In the genomic region with DNA sequence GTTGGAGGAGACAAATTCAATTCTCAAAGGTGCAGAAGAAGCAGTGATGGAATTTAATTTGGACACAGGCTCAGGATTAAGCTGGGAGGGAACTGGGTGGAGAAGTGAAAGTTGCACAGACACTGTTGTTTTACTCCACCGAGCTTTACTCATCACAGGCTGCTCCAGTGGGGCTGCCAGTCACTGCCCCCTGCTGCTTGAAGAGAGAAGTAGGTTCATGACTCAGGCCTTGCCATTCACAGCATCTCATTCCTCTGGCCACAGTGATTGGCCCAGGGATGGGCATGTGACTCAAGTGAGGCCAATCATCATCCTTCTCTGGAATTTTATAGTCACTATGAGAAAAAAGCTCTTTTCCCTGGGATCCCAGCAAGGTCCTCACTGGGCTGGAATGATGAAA, we compare ENCODE assay signal across 8 cellular contexts. TPM values are rescaled to one million over a fixed set of nuclear protein-coding genes. Genes with fewer than 3 reads are reported as not detected.
DNase-seq lines count a peak whose midpoint lies in the region; ATAC-seq and TF ChIP-seq lines count a peak whose summit lies in the region.

No MANE protein-coding gene starts in this region.

- intact Hi-C loops in uterus (cut with DNase I; ENCODE audit: low total_unique reads) = no loop called here

- H3K4me1 ChIP-seq in Karpas-422 (ENCODE audit: low read length) (peaks cover 11% of the 10 kb centered on the region), cardiac muscle cell (ENCODE audit: low read depth) (no peaks in the 10 kb centered on the region), uterus (no peaks in the 10 kb centered on the region)

- peak overlapping the region; percentile 31; the same call in 1 of the 2 replicates for H3K4me3 ChIP-seq in Karpas-422 (ENCODE audit: low read length)
- no peak overlapping the region for H3K4me3 ChIP-seq in cardiac muscle cell
- no peak overlapping the region for H3K4me3 ChIP-seq in uterus

- no peaks in the 10 kb centered on the region for H3K36me3 ChIP-seq in Karpas-422 (ENCODE audit: insufficient read depth, low read length)
- no peaks in the 10 kb centered on the region for H3K36me3 ChIP-seq in cardiac muscle cell
- H3K36me3 ChIP-seq in uterus = no peaks in the 10 kb centered on the region

- no peaks in the 10 kb centered on the region for H3K79me2 ChIP-seq in Karpas-422 (ENCODE audit: low read length)

- DNase-seq in ELR (ENCODE audit: low read depth) = peak; percentile 54
- peak; percentile 92 for DNase-seq in Karpas-422
- peak; percentile 41 for DNase-seq in activated CD4-positive, alpha-beta T cell treated with anti-CD3 and anti-CD28 coated beads, Interleukin-2, amount 50 U/mL, for 1 hour
- DNase-seq in cardiac muscle cell (ENCODE audit: low read depth in 1 of 2, low spot score in 1 of 2) = peak in 1 of 2 donors; percentile 9
- peak in 2 of 3 experiments; percentile 21 to 37 for DNase-seq in stimulated activated CD4-positive, alpha-beta T cell treated with anti-CD3 and anti-CD28 coated beads, TNF-alpha, amount 100 ng/mL, for 4 hours (ENCODE audit: low read depth in 3 of 3)
- no peak for DNase-seq in uterus
- DNase-seq in NCI-H774 (lab: John Stamatoyannopoulos, UW) = no peak

- no peaks in the 10 kb centered on the region for H3K27me3 ChIP-seq in Karpas-422 (ENCODE audit: low read length)
- no peaks in the 10 kb centered on the region for H3K27me3 ChIP-seq in cardiac muscle cell
- H3K27me3 ChIP-seq in uterus = no peaks in the 10 kb centered on the region

- H3K9me3 ChIP-seq in Karpas-422 (ENCODE audit: low read length) (0 out of 2 replicates have a peak, but pooled peaks cover 5% of the 10 kb centered on the region), cardiac muscle cell (ENCODE audit: low read depth) (no peaks in the 10 kb centered on the region), uterus (no peaks in the 10 kb centered on the region)

- H3K9me2 ChIP-seq in Karpas-422 (replicated peaks; ENCODE audit: insufficient read depth, low read length) = no peaks in the 10 kb centered on the region

- TF ChIP-seq CTCF in cardiac muscle cell (IDR thresholded peaks at IDR 0.05; ENCODE audit: low read depth, low read length) (peak; percentile 14), uterus (IDR thresholded peaks at IDR 0.05) (no peak)

- no peak overlapping the region for H3K9ac ChIP-seq in Karpas-422 (ENCODE audit: low read length)

- TF ChIP-seq POLR2A in uterus (IDR thresholded peaks at IDR 0.05) = no peak

- peak; percentile 61 for ATAC-seq in GM21528 (IDR thresholded peaks at IDR 0.05; ENCODE audit: low FRiP score, unreplicated experiment)

- no peak overlapping the region for H2AFZ ChIP-seq in Karpas-422 (ENCODE audit: low read length)

- peak overlapping the region; percentile 44 for H3K4me2 ChIP-seq in Karpas-422 (ENCODE audit: low read depth, low read length, poor library complexity, severe bottlenecking)

- no peaks in the 10 kb centered on the region for H4K20me1 ChIP-seq in Karpas-422 (ENCODE audit: insufficient read depth, low read depth, low read length)

- H3K27ac ChIP-seq in Karpas-422 (ENCODE audit: low read length) (no peak overlapping the region), cardiac muscle cell (no peak overlapping the region), uterus (no peak overlapping the region)

RNA-seq across cellular contexts. Expression of gene GNAO1, which starts 11.8 kb away (rescaled TPM):
- total RNA-seq in Karpas-422 (2014; rRNA removed; shearing (Covaris generic); ENCODE audit: low replicate concordance) = 1.6 and 2.3 TPM in 2 replicates
- total RNA-seq in cardiac muscle cell (2.7 and 3.3 TPM in 2 replicates), uterus (1 to 10 TPM in 2 of 4 donors, under 1 TPM in 1, not detected in 1; 0.26 to 7.2 (median 1.6) TPM)
- 2.8 and 4.4 TPM in 2 replicates for polyA plus RNA-seq in cardiac muscle cell

Comparison
In these comparisons a context has a peak if more than half of its experiments do, and no peak if none do; other contexts are left out.
1. DNase-seq: peak in ELR (single experiment), Karpas-422 (single experiment), activated CD4-positive, alpha-beta T cell treated with anti-CD3 and anti-CD28 coated beads, Interleukin-2, amount 50 U/mL, for 1 hour (single experiment) and stimulated activated CD4-positive, alpha-beta T cell treated with anti-CD3 and anti-CD28 coated beads, TNF-alpha, amount 100 ng/mL, for 4 hours (2 of 3); none in uterus (0 of 2) and NCI-H774 (single experiment).